Comparison of ENCODE assay signal across 8 cellular contexts in the genomic region with DNA sequence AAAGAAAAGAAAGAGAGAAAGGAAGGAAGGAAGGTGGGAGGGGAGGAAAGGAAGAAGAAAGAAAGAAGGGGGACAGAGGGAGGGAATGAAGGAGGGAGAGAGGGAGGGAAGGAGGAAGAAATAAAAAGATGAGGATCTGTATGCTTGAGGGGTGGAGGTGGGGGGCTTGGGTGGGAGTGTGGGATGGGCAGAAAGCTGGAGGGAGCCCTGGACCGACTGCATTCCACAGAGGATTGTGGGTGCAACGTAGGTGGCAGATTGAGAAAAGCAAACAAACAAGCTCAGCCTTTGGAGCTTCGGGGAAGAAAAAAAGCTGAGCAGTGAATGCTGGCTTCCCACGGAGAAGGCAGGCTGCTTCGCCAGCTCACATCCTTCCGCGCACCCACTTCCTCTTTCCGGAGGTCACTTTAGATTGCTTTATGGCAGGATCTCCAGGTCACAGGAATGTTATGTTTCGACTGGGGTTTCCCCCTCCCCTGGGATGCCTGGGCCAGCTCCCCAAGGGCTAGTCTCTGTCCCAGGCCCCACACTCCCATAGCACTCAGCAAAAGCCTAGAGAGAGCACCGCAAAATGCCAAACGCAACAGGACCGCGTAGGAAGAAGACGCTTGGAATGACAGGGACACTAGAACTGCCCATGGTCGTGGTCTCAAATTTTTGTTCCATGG. TPM values are rescaled to one million over a fixed set of nuclear protein-coding genes. Genes with fewer than 3 reads are reported as not detected.
DNase-seq lines count a peak whose midpoint lies in the region; ATAC-seq and TF ChIP-seq lines count a peak whose summit lies in the region.

No MANE protein-coding gene starts in this region.

- POLR2A ChIA-PET in Caco-2 (lab: Charles Lee), result interaction anchor here (0.6 to 1.4 kb wide), 7 partner anchors 8 to 1429 kb away, joined by 3 to 30 read pairs (median 4); a partner anchor contains a TSS

- H3K36me3 Mint-ChIP-seq in Caco-2 (ENCODE audit: insufficient read depth, unreplicated experiment) (peaks cover 9% of the 10 kb centered on the region), neural crest cell (ENCODE audit: low read depth) (no peaks in the 10 kb centered on the region)

- no peak for ATAC-seq in GM21576 (IDR thresholded peaks at IDR 0.05; ENCODE audit: unreplicated experiment)

- no peaks in the 10 kb centered on the region for H3K27me3 ChIP-seq in Caco-2 (replicated peaks; ENCODE audit: control insufficient read depth, insufficient read depth, low read length)

- H3K4me3 ChIP-seq in Caco-2 (ENCODE audit: low read depth, low read length) (no peak overlapping the region), WI38 (ENCODE audit: low read depth, low read length) (peak overlapping the region; percentile 36), fibroblast of the aortic adventitia (ENCODE audit: low read depth, low read length) (peak overlapping the region; percentile 13)

- H3K36me3 ChIP-seq in Caco-2 (ENCODE audit: control insufficient read depth, insufficient read depth, low read length), result no peaks in the 10 kb centered on the region

- H3K9me3 Mint-ChIP-seq in Caco-2 (ENCODE audit: unreplicated experiment) (no peaks in the 10 kb centered on the region), neural crest cell (no peaks in the 10 kb centered on the region)

- DNase-seq in Caco-2 (peak; percentile 87 to 93), HT1080 (ENCODE audit: low read depth) (peak; percentile 87), fibroblast of the aortic adventitia (ENCODE audit: low read depth) (peak; percentile 54), neural crest cell (ENCODE audit: low read depth, low spot score) (peak; percentile 8)
- no peak for DNase-seq in effector CD8-positive, alpha-beta T cell (lab: John Stamatoyannopoulos, UW)
- no peak for DNase-seq in activated CD4-positive, CD25-positive, alpha-beta regulatory T cell treated with anti-CD3 and anti-CD28 coated beads, Interleukin-2, amount 50 U/mL, for 72 hours

- H3K27me3 Mint-ChIP-seq in Caco-2 (ENCODE audit: insufficient read depth, unreplicated experiment) (no peaks in the 10 kb centered on the region), neural crest cell (ENCODE audit: low read depth) (no peaks in the 10 kb centered on the region)

- intact Hi-C loops in Caco-2 (cut with micrococcal nuclease; ENCODE audit: unreplicated experiment), result loop anchor here (1.0 kb wide), 3 partner anchors 9 to 21 kb away; no protein-coding TSS in a partner anchor

- H3K4me1 Mint-ChIP-seq in Caco-2 (ENCODE audit: low read depth, unreplicated experiment) (peaks cover 20% of the 10 kb centered on the region), neural crest cell (peaks cover 11% of the 10 kb centered on the region)

- H3K4me3 Mint-ChIP-seq in Caco-2 (ENCODE audit: unreplicated experiment) (peak overlapping the region; percentile 61), neural crest cell (peak overlapping the region; percentile 81)

- TF ChIP-seq CTCF in Caco-2 (IDR thresholded peaks at IDR 0.05; ENCODE audit: insufficient read depth in 1 of 2, low read depth in 1 of 2, low read length in 1 of 2, severe bottlenecking in 1 of 2, unreplicated experiment in 1 of 2), result no peak
- no peak for TF ChIP-seq CTCF in WI38 (IDR thresholded peaks at IDR 0.05; ENCODE audit: low read depth, low read length)
- no peak for TF ChIP-seq CTCF in fibroblast of the aortic adventitia (IDR thresholded peaks at IDR 0.05; ENCODE audit: insufficient read depth, low read length)
- TF ChIP-seq CTCF in neural crest cell (conservative IDR thresholded peaks at IDR 0.05), result no peak

- H3K4me1 ChIP-seq in Caco-2, result peaks cover 43% of the 10 kb centered on the region

- no peaks in the 10 kb centered on the region for H3K9me3 ChIP-seq in Caco-2

- CTCF ChIA-PET in Caco-2 (lab: Charles Lee), result interaction anchor here (0.6 to 1.2 kb wide), 4 partner anchors 12 to 15 kb away, joined by 3 read pairs; no protein-coding TSS in a partner anchor

- no TSS peak for BruUV-seq in Caco-2 (replicated peaks; lab: Mats Ljungman, UMichigan)

- peak overlapping the region; percentile 95 for H3K27ac Mint-ChIP-seq in Caco-2 (ENCODE audit: unreplicated experiment)
- peak overlapping the region; percentile 95 for H3K27ac Mint-ChIP-seq in neural crest cell (ENCODE audit: unreplicated experiment)

RNA-seq across cellular contexts. Expression of a gene that starts 20.7 kb away (rescaled TPM):
- total RNA-seq in Caco-2 (2022), result 67.4 and 72.3 TPM in 2 replicates
- 20.8 and 43.6 TPM in 2 replicates for total RNA-seq in HT1080 (2014; rRNA removed; shearing (Covaris generic))
- polyA plus RNA-seq in HT1080 (2015; cell fraction: cytosol; rRNA removed), result 36.7 and 38.7 TPM in 2 replicates
- 79.8 and 84.9 TPM in 2 replicates for polyA plus RNA-seq in HT1080 (2015; cell fraction: nucleus; rRNA removed)
- total RNA-seq in fibroblast of the aortic adventitia (ENCODE audit: low replicate concordance), result 58.4 and 64.8 TPM in 2 replicates
- total RNA-seq in neural crest cell, result 23.3 and 29.9 TPM in 2 replicates

Comparison
In these comparisons a context has a peak if more than half of its experiments do, and no peak if none do; other contexts are left out.
1. DNase-seq: peak in Caco-2 (2 of 2), HT1080 (single experiment), fibroblast of the aortic adventitia (single experiment) and neural crest cell (single experiment); none in effector CD8-positive, alpha-beta T cell (single experiment) and activated CD4-positive, CD25-positive, alpha-beta regulatory T cell treated with anti-CD3 and anti-CD28 coated beads, Interleukin-2, amount 50 U/mL, for 72 hours (single experiment).